23 cellular contexts compared by ENCODE assay signal in genomic region chr1:85375422-85375934, GRCh38.
"Had no signal": no experiment of that assay in that cellular context is flagged by ENCODE, and none has a peak within 500 bp of the region (broad histone marks: within the 10 kb centered on the region; RNA-seq: fewer than 3 reads in every experiment).

No MANE protein-coding gene starts in this region.

- H2AFZ ChIP-seq: parathyroid adenoma had no signal

- H3K4me1 ChIP-seq: testis had no signal

- H3K79me2 ChIP-seq: parathyroid adenoma had no signal

- H3K36me3 ChIP-seq: neutrophil, sigmoid colon, upper lobe of left lung had no signal

- H3K27me3 Mint-ChIP-seq: activated B cell treated with CpG ODN at 0.5 μM for 24 hours; memory B cell; naive B cell; stimulated activated memory B cell treated with anti-CD40 and anti-IgM and Interleukin-4, amounts not matched to agents 10 μg/mL and 1 μg/mL and 100 μg/mL, for 72 hours had no signal

- H3K4me3 Mint-ChIP-seq: activated B cell treated with CpG ODN at 0.5 μM for 24 hours; activated CD4-positive, alpha-beta memory T cell treated with anti-CD3 and anti-CD28 coated beads, Interleukin-2, amount 10 ng/mL, durations not matched to agents 7 days and 5 days; activated naive CD4-positive, alpha-beta T cell treated with anti-CD3 and anti-CD28 coated beads, Interleukin-2, amount 10 ng/mL, durations not matched to agents 7 days and 5 days; activated naive CD8-positive, alpha-beta T cell treated with anti-CD3 and anti-CD28 coated beads, Interleukin-2, amount 50 U/mL, for 24 hours; activated T-cell treated with anti-CD3 and anti-CD28 coated beads, Interleukin-2, amount 50 U/mL, for 24 hours; memory B cell; naive B cell; stimulated activated memory B cell treated with anti-CD40 and anti-IgM and Interleukin-4, amounts not matched to agents 10 μg/mL and 1 μg/mL and 100 μg/mL, for 72 hours; T-cell had no signal

- H3K9ac ChIP-seq: parathyroid adenoma had no signal

- ATAC-seq: activated naive CD8-positive, alpha-beta T cell treated with anti-CD3 and anti-CD28 coated beads, Interleukin-2, amount 50 U/mL, for 24 hours; left ventricle myocardium superior; mucosa of descending colon; stimulated activated memory B cell treated with anti-CD40 and anti-IgM and Interleukin-4, amounts not matched to agents 10 μg/mL and 1 μg/mL and 100 μg/mL, for 72 hours; T-cell had no signal

- H3K27ac ChIP-seq: neutrophil, parathyroid adenoma, testis, upper lobe of left lung had no signal

- H3K4me1 Mint-ChIP-seq: activated B cell treated with CpG ODN at 0.5 μM for 24 hours; activated CD4-positive, alpha-beta memory T cell treated with anti-CD3 and anti-CD28 coated beads, Interleukin-2, amount 10 ng/mL, durations not matched to agents 7 days and 5 days; activated naive CD4-positive, alpha-beta T cell treated with anti-CD3 and anti-CD28 coated beads, Interleukin-2, amount 10 ng/mL, durations not matched to agents 7 days and 5 days; activated naive CD8-positive, alpha-beta T cell treated with anti-CD3 and anti-CD28 coated beads, Interleukin-2, amount 50 U/mL, for 24 hours; T-cell had no signal

- H3K9me3 Mint-ChIP-seq: activated B cell treated with CpG ODN at 0.5 μM for 24 hours; activated CD4-positive, alpha-beta memory T cell treated with anti-CD3 and anti-CD28 coated beads, Interleukin-2, amount 10 ng/mL, durations not matched to agents 7 days and 5 days; activated naive CD4-positive, alpha-beta T cell treated with anti-CD3 and anti-CD28 coated beads, Interleukin-2, amount 10 ng/mL, durations not matched to agents 7 days and 5 days; activated naive CD8-positive, alpha-beta T cell treated with anti-CD3 and anti-CD28 coated beads, Interleukin-2, amount 50 U/mL, for 24 hours; activated T-cell treated with anti-CD3 and anti-CD28 coated beads, Interleukin-2, amount 50 U/mL, for 24 hours; memory B cell; naive B cell; T-cell had no signal

- H3K4me3 ChIP-seq: mucosa of descending colon, sigmoid colon, testis, upper lobe of left lung had no signal

- FAIRE-seq: bronchial epithelial cell had no signal

- H3K27me3 ChIP-seq: neutrophil, sigmoid colon, testis, upper lobe of left lung had no signal

- H3K9me3 ChIP-seq: mucosa of descending colon, neutrophil, sigmoid colon, testis, upper lobe of left lung had no signal

- H3K27ac Mint-ChIP-seq: activated B cell treated with CpG ODN at 0.5 μM for 24 hours; activated CD4-positive, alpha-beta memory T cell treated with anti-CD3 and anti-CD28 coated beads, Interleukin-2, amount 10 ng/mL, durations not matched to agents 7 days and 5 days; activated naive CD4-positive, alpha-beta T cell treated with anti-CD3 and anti-CD28 coated beads, Interleukin-2, amount 10 ng/mL, durations not matched to agents 7 days and 5 days; activated naive CD8-positive, alpha-beta T cell treated with anti-CD3 and anti-CD28 coated beads, Interleukin-2, amount 50 U/mL, for 24 hours; activated T-cell treated with anti-CD3 and anti-CD28 coated beads, Interleukin-2, amount 50 U/mL, for 24 hours; memory B cell; naive B cell; stimulated activated memory B cell treated with anti-CD40 and anti-IgM and Interleukin-4, amounts not matched to agents 10 μg/mL and 1 μg/mL and 100 μg/mL, for 72 hours; T-cell had no signal

- H3K36me3 Mint-ChIP-seq: activated naive CD4-positive, alpha-beta T cell treated with anti-CD3 and anti-CD28 coated beads, Interleukin-2, amount 10 ng/mL, durations not matched to agents 7 days and 5 days; T-cell had no signal

- DNase-seq: activated B cell treated with CpG ODN at 0.5 μM for 24 hours; activated CD4-positive, alpha-beta memory T cell treated with anti-CD3 and anti-CD28 coated beads, Interleukin-2, amount 10 ng/mL, durations not matched to agents 7 days and 5 days; activated CD4-positive, alpha-beta T cell treated with anti-CD3 and anti-CD28 coated beads for 4 hours; activated naive CD4-positive, alpha-beta T cell treated with anti-CD3 and anti-CD28 coated beads, Interleukin-2, amount 10 ng/mL, durations not matched to agents 7 days and 5 days; activated naive CD8-positive, alpha-beta T cell treated with anti-CD3 and anti-CD28 coated beads, Interleukin-2, amount 50 U/mL, for 24 hours; activated T-cell treated with anti-CD3 and anti-CD28 coated beads, Interleukin-2, amount 50 U/mL, for 24 hours; anterior cingulate cortex; dermis blood vessel endothelial cell; effector memory CD4-positive, alpha-beta T cell; islet precursor cell; left ventricle myocardium superior; mucosa of descending colon; naive B cell; sigmoid colon; stimulated activated CD4-positive, alpha-beta T cell treated with anti-CD3 and anti-CD28 coated beads, Interleukin-4, amount 100 ng/mL, for 4 hours; T-cell; testis; upper lobe of left lung had no signal
